8 cellular contexts compared by ENCODE assay signal in genomic region chr12:67630373-67631088, GRCh38.
A peak's percentile ranks its signal among the peaks of the same experiment; 100 is the strongest.
DNase-seq lines count a peak whose midpoint lies in the region; ATAC-seq lines count a peak whose summit lies in the region.

No MANE protein-coding gene starts in this region.

- DNase-seq in NOMO-1 treated with DMSO at 0.1 percent for 48 hours (lab: John Stamatoyannopoulos, UW; ENCODE audit: unreplicated experiment) (peak; percentile 91), activated T-cell treated with anti-CD3 and anti-CD28 coated beads for 48 hours (ENCODE audit: low read depth) (peak; percentile 61), iPS DF 19.7 (ENCODE audit: low read depth, low spot score) (peak; percentile 54), midbrain (lab: John Stamatoyannopoulos, UW) (no peak), hepatic stellate cell (ENCODE audit: low spot score) (no peak)
- peak; percentile 61 for DNase-seq in stimulated activated CD8-positive, alpha-beta memory T cell treated with anti-CD3 and anti-CD28 coated beads, Interleukin-12 subunit alpha, Interleukin-12 subunit beta, amount 100 ng/mL, for 4 hours (ENCODE audit: low read depth)

- ATAC-seq in GM18867 (IDR thresholded peaks at IDR 0.05; ENCODE audit: unreplicated experiment), result peak; percentile 99
- ATAC-seq in HG02870 (IDR thresholded peaks at IDR 0.05; ENCODE audit: unreplicated experiment), result peak; percentile 88

Comparison
In these comparisons a context has a peak if more than half of its experiments do, and no peak if none do; other contexts are left out.
1. DNase-seq: peak in NOMO-1 treated with DMSO at 0.1 percent for 48 hours (single experiment), activated T-cell treated with anti-CD3 and anti-CD28 coated beads for 48 hours (single experiment), iPS DF 19.7 (single experiment) and stimulated activated CD8-positive, alpha-beta memory T cell treated with anti-CD3 and anti-CD28 coated beads, Interleukin-12 subunit alpha, Interleukin-12 subunit beta, amount 100 ng/mL, for 4 hours (single experiment); none in midbrain (single experiment) and hepatic stellate cell (single experiment).